ENCODE assay signal across 9 cellular contexts in genomic region chr2:951224-952006, GRCh38. TPM values are rescaled to one million over a fixed set of nuclear protein-coding genes. Genes with fewer than 3 reads are reported as not detected.
A peak's percentile ranks its signal among the peaks of the same experiment; 100 is the strongest.
DNase-seq lines count a peak whose midpoint lies in the region; ATAC-seq and TF ChIP-seq lines count a peak whose summit lies in the region.
"Had no signal": no experiment of that assay in that cellular context is flagged by ENCODE, and none has a peak within 500 bp of the region (broad histone marks: within the 10 kb centered on the region; RNA-seq: fewer than 3 reads in every experiment).

No MANE protein-coding gene starts in this region.

- peak; percentile 18 for ATAC-seq in foreskin keratinocyte
- ATAC-seq in psoas muscle: no peak

- TF ChIP-seq CTCF in foreskin keratinocyte (conservative IDR thresholded peaks at IDR 0.05): no peak
- TF ChIP-seq CTCF in psoas muscle (IDR thresholded peaks at IDR 0.05): no peak

- peaks cover 0 to 4% (median 0%) of the 10 kb centered on the region in 8 donors for H3K9me3 Mint-ChIP-seq in CD4-positive, alpha-beta memory T cell

- intact Hi-C loops in CD4-positive, alpha-beta memory T cell (cut with micrococcal nuclease): loop anchor here (10.0 kb wide), 1 partner anchor 593 kb away; no protein-coding TSS in a partner anchor
- intact Hi-C loops in psoas muscle (cut with DNase I): loop anchor here in 1 of 2 donors (5.0 to 10.0 kb wide), 2 partner anchors 596 to 863 kb away; no protein-coding TSS in a partner anchor

- no peaks in the 10 kb centered on the region for H3K9me3 ChIP-seq in CD4-positive, alpha-beta memory T cell (ENCODE audit: control insufficient read depth in 1 of 2, low read length in 2 of 2)
- H3K9me3 ChIP-seq in NT2/D1 (ENCODE audit: insufficient read depth, low read length): no peaks in the 10 kb centered on the region
- no peaks in the 10 kb centered on the region for H3K9me3 ChIP-seq in psoas muscle

- CTCF ChIA-PET in CD4-positive, alpha-beta memory T cell (lab: Charles Lee; ENCODE audit: partially characterized antibody): no interaction called here

- H3K4me1 Mint-ChIP-seq in CD4-positive, alpha-beta memory T cell: peaks cover 10 to 26% (median 13%) of the 10 kb centered on the region in 4 donors

- no peak overlapping the region for H3K27ac ChIP-seq in CD4-positive, alpha-beta memory T cell (ENCODE audit: low read depth, low read length)
- H3K27ac ChIP-seq in foreskin keratinocyte: no peak overlapping the region
- H3K27ac ChIP-seq in psoas muscle: no peak overlapping the region

- no peak for DNase-seq in CD4-positive, alpha-beta memory T cell
- no peak for DNase-seq in NT2/D1 (ENCODE audit: low read depth, low spot score)
- no peak for DNase-seq in foreskin keratinocyte
- no peak for DNase-seq in psoas muscle
- no peak for DNase-seq in DMS153 (lab: John Stamatoyannopoulos, UW)
- no peak for DNase-seq in A172 (ENCODE audit: low spot score)
- DNase-seq in effector CD8-positive, alpha-beta T cell (lab: John Stamatoyannopoulos, UW): no peak
- DNase-seq in NCI-H2196 (lab: John Stamatoyannopoulos, UW; ENCODE audit: unreplicated experiment): no peak
- DNase-seq: IMR-90 had no signal

- POLR2A ChIA-PET in CD4-positive, alpha-beta memory T cell (lab: Charles Lee; ENCODE audit: partially characterized antibody): no interaction called here

- H3K36me3 Mint-ChIP-seq in CD4-positive, alpha-beta memory T cell: peaks cover 0 to 2% of the 10 kb centered on the region in 2 donors

- H3K9ac ChIP-seq in NT2/D1 (ENCODE audit: insufficient read length, low read depth): no peak overlapping the region

- H3K4me3 ChIP-seq in CD4-positive, alpha-beta memory T cell (ENCODE audit: low read length in 2 of 2): no peak overlapping the region
- H3K4me3 ChIP-seq in NT2/D1 (ENCODE audit: insufficient read length, low read depth) (peak overlapping the region; percentile 32), psoas muscle (peak overlapping the region; percentile 63)

- H3K4me1 ChIP-seq in CD4-positive, alpha-beta memory T cell (ENCODE audit: insufficient read depth, low read length): peaks cover 8% of the 10 kb centered on the region
- H3K4me1 ChIP-seq in NT2/D1 (ENCODE audit: insufficient read depth, insufficient read length) (no peaks in the 10 kb centered on the region), foreskin keratinocyte (no peaks in the 10 kb centered on the region), psoas muscle (no peaks in the 10 kb centered on the region)

- 18 to 22% (median 19%) methylated on average over 34 of the region's 34 CpGs for WGBS in psoas muscle, 3 donors

- peaks cover 10 to 27% of the 10 kb centered on the region in 2 donors for H3K27me3 Mint-ChIP-seq in CD4-positive, alpha-beta memory T cell

- no peaks in the 10 kb centered on the region for H3K36me3 ChIP-seq in CD4-positive, alpha-beta memory T cell (ENCODE audit: insufficient read depth, low read length)
- H3K36me3 ChIP-seq in NT2/D1 (ENCODE audit: insufficient read depth, insufficient read length, low read length): no peaks in the 10 kb centered on the region
- H3K36me3 ChIP-seq in psoas muscle (ENCODE audit: insufficient read depth in 1 of 2, low read depth in 1 of 2): no peaks in the 10 kb centered on the region

- peak overlapping the region in 1 of 7 donors; percentile 35 for H3K27ac Mint-ChIP-seq in CD4-positive, alpha-beta memory T cell

- H3K4me3 Mint-ChIP-seq in CD4-positive, alpha-beta memory T cell: peak overlapping the region; percentile 12 to 85 (median 76)

- peaks cover 6% of the 10 kb centered on the region for H3K27me3 ChIP-seq in CD4-positive, alpha-beta memory T cell (ENCODE audit: insufficient read depth, low read length)
- H3K27me3 ChIP-seq in NT2/D1 (ENCODE audit: insufficient read depth, insufficient read length): peaks cover 48% of the 10 kb centered on the region
- peaks cover 36% of the 10 kb centered on the region for H3K27me3 ChIP-seq in foreskin keratinocyte
- H3K27me3 ChIP-seq in psoas muscle (ENCODE audit: insufficient read depth in 3 of 3, low read length in 2 of 3): peaks cover 6 to 71% (median 13%) of the 10 kb centered on the region in 3 donors

RNA-seq across cellular contexts. Expression of gene SNTG2, which starts 0.8 kb away (rescaled TPM):
- total RNA-seq in CD4-positive, alpha-beta memory T cell: 1 to 10 TPM in 1 of 2 experiments, under 1 TPM in 1; 0.96 to 1.3 TPM
- under 1 TPM in 1 of 2 donors, not detected in 1; 0.55 TPM for polyA plus RNA-seq in CD4-positive, alpha-beta memory T cell
- total RNA-seq in foreskin keratinocyte (not detected in 2 replicates), psoas muscle (1 to 10 TPM in 2 of 4 donors, under 1 TPM in 1, not detected in 1; 0.73 to 1.7 (median 1.2) TPM)
- polyA plus RNA-seq in foreskin keratinocyte (not detected in 2 replicates), psoas muscle (under 1 TPM in 2 of 3 donors, not detected in 1; 0.26 to 0.29 TPM)
- 0.86 TPM in 1 of 2 replicates, not detected in the other for total RNA-seq in A172 (2014; rRNA removed; shearing (Covaris generic))

Comparison
In these comparisons a context has a peak if more than half of its experiments do, and no peak if none do; other contexts are left out.
1. H3K4me3 ChIP-seq: peak in NT2/D1 (single experiment) and psoas muscle (single experiment); none in CD4-positive, alpha-beta memory T cell (0 of 2).